Comparison of ENCODE assay signal across 20 cellular contexts in the genomic region with DNA sequence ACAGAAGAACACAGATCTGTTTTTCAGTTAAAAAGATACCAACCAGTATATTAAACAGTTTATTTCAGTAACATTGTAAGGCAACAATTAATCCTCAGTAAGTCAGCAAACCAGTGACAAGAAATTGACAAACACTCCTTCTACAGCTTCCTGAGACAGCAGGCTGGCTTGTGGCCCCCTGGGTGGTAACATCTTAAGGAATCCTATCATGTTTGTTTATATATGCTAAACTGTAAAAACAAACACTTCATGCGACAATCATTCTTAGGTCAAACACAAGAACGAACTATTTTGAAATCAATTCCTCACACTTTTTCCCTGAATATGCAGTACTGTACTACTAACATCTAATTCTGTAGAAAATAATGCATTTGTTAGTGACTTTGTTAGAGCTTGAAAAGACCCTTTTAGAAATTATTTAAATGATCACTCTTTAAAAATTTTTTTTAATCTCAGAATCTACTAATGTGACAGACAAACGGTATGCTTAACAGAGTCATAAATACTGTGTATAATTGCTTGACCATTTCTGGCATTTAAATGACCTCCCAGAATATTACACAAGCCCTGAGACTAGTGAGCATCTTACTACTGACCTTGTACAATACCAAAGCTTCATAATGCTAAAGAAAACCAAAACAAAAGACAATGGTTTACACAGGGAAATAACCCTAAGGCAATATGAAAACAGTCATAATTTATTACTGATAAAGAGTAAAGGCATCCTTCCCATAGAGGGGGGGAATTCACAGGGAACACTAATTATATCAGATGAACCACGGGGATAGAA. TPM values are rescaled to one million over a fixed set of nuclear protein-coding genes. Genes with fewer than 3 reads are reported as not detected.
A peak's percentile ranks its signal among the peaks of the same experiment; 100 is the strongest.
DNase-seq lines count a peak whose midpoint lies in the region; ATAC-seq and TF ChIP-seq lines count a peak whose summit lies in the region.
"Had no signal": no experiment of that assay in that cellular context is flagged by ENCODE, and none has a peak within 500 bp of the region (broad histone marks: within the 10 kb centered on the region; RNA-seq: fewer than 3 reads in every experiment).

No MANE protein-coding gene starts in this region.

- no peak overlapping the region for H2BK120ac ChIP-seq in trophoblast cell (ENCODE audit: insufficient read depth, low read length, poor library complexity)

- H3K14ac ChIP-seq in trophoblast cell (ENCODE audit: low read length): no peak overlapping the region

- no peak overlapping the region for H4K8ac ChIP-seq in trophoblast cell (ENCODE audit: low read depth, low read length)

- no peak for DNase-seq in activated naive CD4-positive, alpha-beta T cell (lab: John Stamatoyannopoulos, UW)
- peak; percentile 51 for DNase-seq in endodermal cell
- peak; percentile 1 to 52 for DNase-seq in trophoblast cell
- DNase-seq in 8988T: no peak
- DNase-seq: activated CD4-positive, alpha-beta T cell treated with anti-CD3 and anti-CD28 coated beads, Interleukin-2, amount 50 U/mL, for 1 hour; activated effector memory CD4-positive, alpha-beta T cell treated with anti-CD3 and anti-CD28 coated beads, Interleukin-2, amount 50 U/mL, for 16 hours; dorsolateral prefrontal cortex; Karpas-422; left cardiac atrium; NCI-H2081; NCI-H446; retina; stimulated activated CD8-positive, alpha-beta memory T cell treated with anti-CD3 and anti-CD28 coated beads, Interleukin-4, amount 100 ng/mL, for 48 hours; T-helper 17 cell; uterus had no signal

- H3K9ac ChIP-seq in endodermal cell (ENCODE audit: extremely low read depth, low read length, poor library complexity, severe bottlenecking) (no peak overlapping the region), trophoblast cell (ENCODE audit: low read length) (no peak overlapping the region)
- H3K9ac ChIP-seq: BLaER1 treated with 17β-estradiol and CSF1 and Interleukin-3, amounts not matched to agents 10 nM and 100 nM had no signal

- 61 to 100% methylated on average over 1 to 4 of the region's 4 CpGs for WGBS in endodermal cell (ENCODE audit: insufficient coverage in 1 of 2, insufficient read length in 1 of 2), 2 experiments
- no CpG with 5 or more reads among the region's 4 CpGs for WGBS in trophoblast cell (ENCODE audit: extremely low coverage, insufficient coverage, insufficient read length)

- H2BK5ac ChIP-seq in trophoblast cell (ENCODE audit: low read depth, low read length, poor library complexity): no peak overlapping the region

- peaks cover 11% of the 10 kb centered on the region for H3K9me3 Mint-ChIP-seq in activated naive CD4-positive, alpha-beta T cell treated with anti-CD3 and anti-CD28 coated beads, Interleukin-2, amount 50 U/mL, for 24 hours
- H3K9me3 Mint-ChIP-seq in IgD-negative memory B cell (peaks cover 8 to 14% (median 10%) of the 10 kb centered on the region in 3 donors), endodermal cell (peaks cover 37% of the 10 kb centered on the region)

- no peaks in the 10 kb centered on the region for H3K79me1 ChIP-seq in trophoblast cell (ENCODE audit: low read length)

- H3K27ac ChIP-seq in endodermal cell (ENCODE audit: low read depth, low read length) (no peak overlapping the region), trophoblast cell (ENCODE audit: low read depth, low read length) (no peak overlapping the region)
- H3K27ac ChIP-seq: BLaER1 treated with 17β-estradiol and CSF1 and Interleukin-3, amounts not matched to agents 10 nM and 100 nM; uterus had no signal

- TF ChIP-seq CTCF in endodermal cell (conservative IDR thresholded peaks at IDR 0.05): no peak

- no peak for ATAC-seq in esophagus mucosa
- no peak for ATAC-seq in HG03354 (IDR thresholded peaks at IDR 0.05; ENCODE audit: poor library complexity, severe bottlenecking, unreplicated experiment)
- ATAC-seq: T-helper 17 cell had no signal

- no peak overlapping the region for H2AFZ ChIP-seq in trophoblast cell (ENCODE audit: insufficient read depth, low read length, poor library complexity)

- H3K23ac ChIP-seq in trophoblast cell (ENCODE audit: low read length): no peak overlapping the region

- H3K9me3 ChIP-seq in endodermal cell (ENCODE audit: control insufficient read depth, low read length): peaks cover 37% of the 10 kb centered on the region
- H3K9me3 ChIP-seq in trophoblast cell (ENCODE audit: insufficient read depth, low read depth, low read length): peaks cover 5% of the 10 kb centered on the region

- no peak overlapping the region for H3K4me3 ChIP-seq in endodermal cell (ENCODE audit: low read length)
- H3K4me3 ChIP-seq in trophoblast cell (ENCODE audit: low read depth, low read length): no peak overlapping the region
- H3K4me3 ChIP-seq: BLaER1 treated with 17β-estradiol and CSF1 and Interleukin-3, amounts not matched to agents 10 nM and 100 nM; dorsolateral prefrontal cortex; uterus had no signal

- no peak overlapping the region for H4K91ac ChIP-seq in trophoblast cell (ENCODE audit: low read depth, low read length)

- H2AK5ac ChIP-seq in trophoblast cell (ENCODE audit: low read length): no peak overlapping the region

- peaks cover 65% of the 10 kb centered on the region for H3K36me3 Mint-ChIP-seq in activated naive CD4-positive, alpha-beta T cell treated with anti-CD3 and anti-CD28 coated beads, Interleukin-2, amount 50 U/mL, for 24 hours
- H3K36me3 Mint-ChIP-seq in IgD-negative memory B cell (peaks cover 43% of the 10 kb centered on the region), endodermal cell (ENCODE audit: low read depth) (peaks cover 64% of the 10 kb centered on the region)

- H3K4ac ChIP-seq in trophoblast cell (ENCODE audit: low read depth, low read length): no peak overlapping the region

- H3K4me1 ChIP-seq in endodermal cell (ENCODE audit: control insufficient read depth, insufficient read depth, low read length) (no peaks in the 10 kb centered on the region), trophoblast cell (ENCODE audit: control insufficient read depth in 1 of 2, insufficient read depth in 2 of 2, low read length in 2 of 2) (no peaks in the 10 kb centered on the region)
- H3K4me1 ChIP-seq: uterus had no signal

- no peak overlapping the region for H3K18ac ChIP-seq in trophoblast cell (ENCODE audit: low read length)

- H3K79me2 ChIP-seq in trophoblast cell (ENCODE audit: control insufficient read depth, insufficient read depth, low read length, poor library complexity): no peaks in the 10 kb centered on the region

- H3K27me3 ChIP-seq in endodermal cell (ENCODE audit: control insufficient read depth, insufficient read depth, low read length, poor library complexity, severe bottlenecking) (no peaks in the 10 kb centered on the region), trophoblast cell (ENCODE audit: insufficient read depth, low read length) (no peaks in the 10 kb centered on the region)
- H3K27me3 ChIP-seq: BLaER1 treated with 17β-estradiol and CSF1 and Interleukin-3, amounts not matched to agents 10 nM and 100 nM; dorsolateral prefrontal cortex; uterus had no signal

- H3K27ac Mint-ChIP-seq in activated naive CD4-positive, alpha-beta T cell treated with anti-CD3 and anti-CD28 coated beads, Interleukin-2, amount 50 U/mL, for 24 hours: peak overlapping the region; percentile 24
- H3K27ac Mint-ChIP-seq in IgD-negative memory B cell (peak overlapping the region in 2 of 3 donors; percentile 8 to 43), endodermal cell (no peak overlapping the region)
- H3K27ac Mint-ChIP-seq: T-helper 17 cell had no signal

- H3K4me2 ChIP-seq in trophoblast cell (ENCODE audit: low read length): no peak overlapping the region
- H3K4me2 ChIP-seq: BLaER1 treated with 17β-estradiol and CSF1 and Interleukin-3, amounts not matched to agents 10 nM and 100 nM had no signal

- H3K36me3 ChIP-seq in endodermal cell (ENCODE audit: control insufficient read depth, insufficient read depth, low read length) (peaks cover 37% of the 10 kb centered on the region), trophoblast cell (ENCODE audit: control insufficient read depth in 1 of 2, insufficient read depth in 2 of 2, low read length in 2 of 2) (peaks cover 5 to 10% of the 10 kb centered on the region in 2 experiments)
- H3K36me3 ChIP-seq: uterus had no signal

- H4K12ac ChIP-seq in trophoblast cell (ENCODE audit: low read depth, low read length): no peak overlapping the region

- H2BK12ac ChIP-seq in trophoblast cell (ENCODE audit: low read length): no peak overlapping the region

- H3K27me3 Mint-ChIP-seq in activated naive CD4-positive, alpha-beta T cell treated with anti-CD3 and anti-CD28 coated beads, Interleukin-2, amount 50 U/mL, for 24 hours: no peaks in the 10 kb centered on the region
- H3K27me3 Mint-ChIP-seq in IgD-negative memory B cell (no peaks in the 10 kb centered on the region), endodermal cell (ENCODE audit: insufficient read depth) (peaks cover 7% of the 10 kb centered on the region)
- H3K27me3 Mint-ChIP-seq: T-helper 17 cell had no signal

- peaks cover 19% of the 10 kb centered on the region for H3K4me1 Mint-ChIP-seq in activated naive CD4-positive, alpha-beta T cell treated with anti-CD3 and anti-CD28 coated beads, Interleukin-2, amount 50 U/mL, for 24 hours
- peaks cover 0 to 8% (median 5%) of the 10 kb centered on the region in 3 donors for H3K4me1 Mint-ChIP-seq in IgD-negative memory B cell
- H3K4me1 Mint-ChIP-seq in endodermal cell: peaks cover 12% of the 10 kb centered on the region

- H3K4me3 Mint-ChIP-seq in activated naive CD4-positive, alpha-beta T cell treated with anti-CD3 and anti-CD28 coated beads, Interleukin-2, amount 50 U/mL, for 24 hours: no peak overlapping the region
- H3K4me3 Mint-ChIP-seq in IgD-negative memory B cell: no peak overlapping the region
- H3K4me3 Mint-ChIP-seq in endodermal cell: no peak overlapping the region
- H3K4me3 Mint-ChIP-seq: T-helper 17 cell had no signal

RNA-seq across cellular contexts. Expression of a gene that starts 48.2 kb away (rescaled TPM):
- 6.7 TPM for polyA plus RNA-seq in IgD-negative memory B cell
- total RNA-seq in endodermal cell: 10 to 100 TPM; 22.8 to 36.0 TPM
- polyA plus RNA-seq in endodermal cell (2013, experiment 1 of 2): 15.2 TPM
- 14.9 TPM for polyA plus RNA-seq in endodermal cell (2013, experiment 2 of 2)
- 22.1 TPM in 2 replicates for polyA plus RNA-seq in trophoblast cell (2013)
- total RNA-seq in esophagus mucosa: 38.1 TPM

Comparison
In these comparisons a context has a peak if more than half of its experiments do, and no peak if none do; other contexts are left out.
1. DNase-seq: peak in endodermal cell (single experiment) and trophoblast cell (2 of 2); none in activated naive CD4-positive, alpha-beta T cell (0 of 4) and 8988T (single experiment).